5 cellular contexts compared by ENCODE assay signal in the genomic region with DNA sequence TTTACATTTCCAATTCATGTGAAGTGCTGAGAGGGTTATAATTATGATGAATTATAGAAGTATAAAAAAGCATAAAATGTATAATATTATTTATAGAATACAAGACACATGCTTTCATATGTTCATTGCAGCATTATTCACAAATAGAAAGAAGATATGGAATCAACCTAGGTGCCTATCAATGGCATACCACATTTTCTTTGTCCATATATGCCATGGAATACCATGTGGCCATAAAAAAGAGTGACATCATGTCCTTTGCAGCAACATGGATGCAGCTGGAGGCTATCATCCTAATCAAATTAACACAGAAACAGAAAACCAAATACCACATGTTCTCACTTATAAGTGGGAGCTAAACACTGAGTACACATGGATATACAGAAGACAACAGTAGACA.
"Had no signal": no experiment of that assay in that cellular context is flagged by ENCODE, and none has a peak within 500 bp of the region (broad histone marks: within the 10 kb centered on the region; RNA-seq: fewer than 3 reads in every experiment).

No MANE protein-coding gene starts in this region.

- H3K4me3 ChIP-seq: GM23338, K562 had no signal

- H3K4me1 Mint-ChIP-seq: GM23338, H9 had no signal

- DNase-seq: H9, HCEC 1CT, IMR-90 had no signal

- H3K27ac Mint-ChIP-seq: GM23338, H9 had no signal

- H3K4me2 ChIP-seq: GM23338 had no signal

- H3K9me3 Mint-ChIP-seq: GM23338, H9 had no signal

- ATAC-seq: GM23338, K562 had no signal

- H3K4me3 Mint-ChIP-seq: GM23338, H9 had no signal

- H2AFZ ChIP-seq: GM23338 had no signal
